ENCODE assay signal across 8 cellular contexts in genomic region chr15:96332854-96333193, GRCh38. TPM values are rescaled to one million over a fixed set of nuclear protein-coding genes. Genes with fewer than 3 reads are reported as not detected.
DNase-seq lines count a peak whose midpoint lies in the region; ATAC-seq lines count a peak whose summit lies in the region.

No MANE protein-coding gene starts in this region.

- peaks cover 3% of the 10 kb centered on the region for H3K4me1 Mint-ChIP-seq in T-helper 1 cell treated with Interleukin-12 subunit alpha and Interleukin-12 subunit beta and Interleukin-4 antibody, amounts not matched to agents 30 μg/mL and 1 μg/mL, for 36 hours (ENCODE audit: low read depth)

- H3K36me3 Mint-ChIP-seq in T-helper 1 cell treated with Interleukin-12 subunit alpha and Interleukin-12 subunit beta and Interleukin-4 antibody, amounts not matched to agents 30 μg/mL and 1 μg/mL, for 36 hours (ENCODE audit: low read depth) = peaks cover 6% of the 10 kb centered on the region

- H3K27ac ChIP-seq in adipose tissue (ENCODE audit: low read depth, low read length) = peak overlapping the region; percentile 71
- peak overlapping the region; percentile 84 for H3K27ac ChIP-seq in layer of hippocampus (ENCODE audit: low read depth, low read length)
- H3K27ac ChIP-seq in temporal lobe (ENCODE audit: low read depth, low read length) = peak overlapping the region; percentile 17

- H3K27me3 Mint-ChIP-seq in T-helper 1 cell treated with Interleukin-12 subunit alpha and Interleukin-12 subunit beta and Interleukin-4 antibody, amounts not matched to agents 30 μg/mL and 1 μg/mL, for 36 hours (ENCODE audit: low read depth) = peaks cover 89% of the 10 kb centered on the region

- DNase-seq in T-helper 1 cell = no peak
- no peak for DNase-seq in mesenteric fat pad (ENCODE audit: low spot score)
- DNase-seq in NCI-H345 (lab: John Stamatoyannopoulos, UW) = no peak

- no peak for ATAC-seq in HG03439 (IDR thresholded peaks at IDR 0.05; ENCODE audit: unreplicated experiment)

- peak overlapping the region; percentile 49 for H3K27ac Mint-ChIP-seq in T-helper 1 cell treated with Interleukin-12 subunit alpha and Interleukin-12 subunit beta and Interleukin-4 antibody, amounts not matched to agents 30 μg/mL and 1 μg/mL, for 36 hours

- H3K4me3 Mint-ChIP-seq in T-helper 1 cell treated with Interleukin-12 subunit alpha and Interleukin-12 subunit beta and Interleukin-4 antibody, amounts not matched to agents 30 μg/mL and 1 μg/mL, for 36 hours = peak overlapping the region; percentile 40

- H3K27me3 ChIP-seq in layer of hippocampus (ENCODE audit: control insufficient read depth, insufficient read depth, low read length) = peaks cover 16% of the 10 kb centered on the region

- no peaks in the 10 kb centered on the region for H3K9me3 Mint-ChIP-seq in T-helper 1 cell treated with Interleukin-12 subunit alpha and Interleukin-12 subunit beta and Interleukin-4 antibody, amounts not matched to agents 30 μg/mL and 1 μg/mL, for 36 hours

- 1 to 3% (median 2%) methylated on average over 13 of the region's 13 CpGs for WGBS in adipose tissue, 3 donors

RNA-seq across cellular contexts. Expression of gene NR2F2, which starts 2.3 kb away (rescaled TPM):
- 10 to 100 TPM in 2 of 3 donors, 1 to 10 TPM in 1; 9.7 to 33.5 (median 31.4) TPM for polyA plus RNA-seq in adipose tissue
- total RNA-seq in temporal lobe = 4.4 TPM
- total RNA-seq in mesenteric fat pad = 76.3 TPM

Comparison
In these comparisons a context has a peak if more than half of its experiments do, and no peak if none do; other contexts are left out.
1. H3K27ac ChIP-seq: peak in every context shown above with its lines; median percentile 84 in layer of hippocampus; 71 in adipose tissue; 17 in temporal lobe.
2. RNA of gene NR2F2, which starts 2.3 kb away (total RNA-seq): 76.3 TPM in mesenteric fat pad (single experiment); 4.4 TPM in temporal lobe (single experiment); every median in the first group is over 10 times any median in the second.